20 cellular contexts compared by ENCODE assay signal in the genomic region with DNA sequence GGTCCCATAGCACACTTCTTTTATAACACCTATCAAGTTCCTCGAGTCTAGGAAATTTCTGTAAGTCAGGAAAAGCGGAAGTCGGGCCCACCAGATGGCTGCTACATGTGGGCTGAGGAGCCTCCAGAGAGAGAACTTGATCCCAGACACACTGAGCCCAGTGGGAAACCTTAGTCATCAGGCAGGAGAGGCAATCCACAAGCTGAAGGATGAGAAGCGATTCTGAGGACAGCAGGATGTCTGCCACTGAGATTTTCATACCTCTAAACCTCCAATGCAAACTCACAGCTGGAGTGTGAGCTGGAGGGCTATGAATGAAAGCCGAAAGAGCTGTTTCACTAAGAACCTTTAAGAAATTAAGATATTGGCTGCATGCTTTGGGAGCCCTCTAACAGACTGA. TPM values are rescaled to one million over a fixed set of nuclear protein-coding genes. Genes with fewer than 3 reads are reported as not detected.
A peak's percentile ranks its signal among the peaks of the same experiment; 100 is the strongest.
DNase-seq lines count a peak whose midpoint lies in the region; ATAC-seq and TF ChIP-seq lines count a peak whose summit lies in the region.
"Had no signal": no experiment of that assay in that cellular context is flagged by ENCODE, and none has a peak within 500 bp of the region (broad histone marks: within the 10 kb centered on the region; RNA-seq: fewer than 3 reads in every experiment).

No MANE protein-coding gene starts in this region.

- H3K4me1 ChIP-seq in H9 (ENCODE audit: insufficient read depth, low read length) (peaks cover 4% of the 10 kb centered on the region; the same call in 1 of the 2 replicates), gastrocnemius medialis (no peaks in the 10 kb centered on the region), left lung (no peaks in the 10 kb centered on the region), gastroesophageal sphincter (no peaks in the 10 kb centered on the region)
- H3K4me1 ChIP-seq: Caco-2, SJSA1 had no signal

- no peak overlapping the region for H3K14ac ChIP-seq in H9 (ENCODE audit: insufficient read depth, low read length)

- intact Hi-C loops in gastrocnemius medialis (cut with DNase I; ENCODE audit: low total_unique reads) (no loop called here), left lung (cut with DNase I) (no loop called here)

- TF ChIP-seq EP300 in gastroesophageal sphincter (IDR thresholded peaks at IDR 0.05) = no peak

- H3K9me3 ChIP-seq in H9 (ENCODE audit: control insufficient read depth, low read depth, low read length) (peaks cover 35% of the 10 kb centered on the region), gastrocnemius medialis (no peaks in the 10 kb centered on the region), left lung (no peaks in the 10 kb centered on the region), gastroesophageal sphincter (no peaks in the 10 kb centered on the region)
- H3K9me3 ChIP-seq: Caco-2, SJSA1 had no signal

- H3K36me3 ChIP-seq in gastrocnemius medialis (no peaks in the 10 kb centered on the region), left lung (no peaks in the 10 kb centered on the region), gastroesophageal sphincter (no peaks in the 10 kb centered on the region)
- H3K36me3 ChIP-seq: SJSA1 had no signal

- H3K18ac ChIP-seq in H9 (ENCODE audit: insufficient read length, low read depth, low read length) = no peak overlapping the region

- no peak overlapping the region for H3K4me3 ChIP-seq in gastrocnemius medialis
- no peak overlapping the region for H3K4me3 ChIP-seq in left lung
- H3K4me3 ChIP-seq in gastroesophageal sphincter = no peak overlapping the region
- H3K4me3 ChIP-seq: GM12878, GM23248, PC-9, SJSA1 had no signal

- H4K8ac ChIP-seq in H9 (replicated peaks; ENCODE audit: insufficient read length, low read depth, low read length) = no peak overlapping the region

- H3K9ac ChIP-seq in H9 (ENCODE audit: extremely low read depth, insufficient read length, low read length) = no peak overlapping the region
- H3K9ac ChIP-seq: GM23248 had no signal

- no peak overlapping the region for H2BK15ac ChIP-seq in H9 (ENCODE audit: low read depth, low read length)

- ATAC-seq in gastrocnemius medialis = no peak
- no peak for ATAC-seq in left lung
- ATAC-seq in gastroesophageal sphincter = no peak
- ATAC-seq: GM12878 had no signal

- H3T11ph ChIP-seq in H9 (ENCODE audit: low read length) = no peak overlapping the region

- no peaks in the 10 kb centered on the region for H3K79me1 ChIP-seq in H9 (ENCODE audit: insufficient read depth, low read depth, low read length, poor library complexity, severe bottlenecking)

- TF ChIP-seq CTCF in H9 (conservative IDR thresholded peaks at IDR 0.05) (no peak), gastrocnemius medialis (IDR thresholded peaks at IDR 0.05 in 4 of 5, conservative IDR thresholded peaks at IDR 0.05 in 1 of 5) (no peak), left lung (IDR thresholded peaks at IDR 0.05) (no peak), gastroesophageal sphincter (IDR thresholded peaks at IDR 0.05) (no peak)

- no peak overlapping the region for H3K4me3 Mint-ChIP-seq in H9
- H3K4me3 Mint-ChIP-seq: B cell; CD4-positive, CD25-positive, alpha-beta regulatory T cell; HFFc6 had no signal

- no peak overlapping the region for H3K4me2 ChIP-seq in H9 (ENCODE audit: insufficient read depth, insufficient read length, low read length)
- H3K4me2 ChIP-seq: PC-9 had no signal

- in situ Hi-C loops in gastrocnemius medialis (cut with MboI; ENCODE audit: low sequenced_read_pairs in 4 of 4) = no loop called here

- no peak overlapping the region for H3K23ac ChIP-seq in H9 (ENCODE audit: insufficient read length, low read depth, low read length)

- H3K36me3 Mint-ChIP-seq in H9 (ENCODE audit: insufficient read depth in 1 of 3, low read depth in 3 of 3) = peaks cover 0 to 10% (median 7%) of the 10 kb centered on the region in 3 experiments; a peak in 5 of 7 replicates
- H3K36me3 Mint-ChIP-seq: CD4-positive, CD25-positive, alpha-beta regulatory T cell had no signal

- H4K5ac ChIP-seq in H9 (ENCODE audit: insufficient read length, low read depth, low read length) = no peak overlapping the region

- no peak overlapping the region for H2AFZ ChIP-seq in H9 (ENCODE audit: low read length)
- H2AFZ ChIP-seq: GM23248, PC-9 had no signal

- H3K27me3 ChIP-seq in H9 (ENCODE audit: insufficient read depth, low read length) = no peaks in the 10 kb centered on the region
- H3K27me3 ChIP-seq in gastrocnemius medialis = no peaks in the 10 kb centered on the region
- no peaks in the 10 kb centered on the region for H3K27me3 ChIP-seq in left lung
- H3K27me3 ChIP-seq in gastroesophageal sphincter = no peaks in the 10 kb centered on the region
- H3K27me3 ChIP-seq: SJSA1 had no signal

- no CpG with 5 or more reads among the region's 5 CpGs for WGBS in H9 (ENCODE audit: extremely low coverage, insufficient read length, low lambda C conversion rate)
- WGBS in gastroesophageal sphincter (ENCODE audit: low coverage in 1 of 2), 2 donors = 54% methylated on average over 2 of the region's 5 CpGs; no CpG with 5 or more reads in 1 of the 2 donors

- no peak overlapping the region for H2BK120ac ChIP-seq in H9 (ENCODE audit: low read depth, low read length, poor library complexity, severe bottlenecking)

- H3K23me2 ChIP-seq in H9 (ENCODE audit: insufficient read length, low read depth, low read length, poor library complexity, severe bottlenecking) = no peaks in the 10 kb centered on the region

- H3K27ac ChIP-seq in H9 (ENCODE audit: insufficient read length, low read depth, low read length) (no peak overlapping the region), gastrocnemius medialis (no peak overlapping the region), left lung (no peak overlapping the region), gastroesophageal sphincter (no peak overlapping the region)
- H3K27ac ChIP-seq: GM23248, PC-9, SJSA1 had no signal

- no peak overlapping the region for H4K91ac ChIP-seq in H9 (ENCODE audit: insufficient read length, low read depth, low read length)

- peaks cover 9 to 10% of the 10 kb centered on the region in 2 experiments for H3K4me1 Mint-ChIP-seq in H9
- H3K4me1 Mint-ChIP-seq: B cell; CD4-positive, CD25-positive, alpha-beta regulatory T cell had no signal

- H3K27me3 Mint-ChIP-seq in H9 (ENCODE audit: low read depth) = peaks cover 9% of the 10 kb centered on the region

- no peaks in the 10 kb centered on the region for H4K20me1 ChIP-seq in H9 (ENCODE audit: control insufficient read depth, insufficient read depth, insufficient read length)

- no peak overlapping the region for H2BK12ac ChIP-seq in H9 (ENCODE audit: insufficient read length, low read depth, low read length)

- H3K9me3 Mint-ChIP-seq in H9 = peaks cover 74 to 76% of the 10 kb centered on the region in 2 experiments
- H3K9me3 Mint-ChIP-seq: HFFc6 had no signal

- no peak overlapping the region for H3K56ac ChIP-seq in H9 (ENCODE audit: insufficient read length, low read depth, low read length)

- H3K27ac Mint-ChIP-seq in H9 = peak overlapping the region in 1 of 3 experiments; percentile 71; a peak in 2 of 7 replicates
- H3K27ac Mint-ChIP-seq: B cell; CD4-positive, CD25-positive, alpha-beta regulatory T cell; HFFc6 had no signal

- no peak overlapping the region for H2BK5ac ChIP-seq in H9 (ENCODE audit: insufficient read length, low read length)

- H3K4ac ChIP-seq in H9 (ENCODE audit: low read depth, low read length) = no peak overlapping the region

- no peaks in the 10 kb centered on the region for H3K79me2 ChIP-seq in H9 (ENCODE audit: insufficient read depth, low read length)

- DNase-seq in H9 = peak; percentile 38
- DNase-seq in NCI-H2171 (lab: John Stamatoyannopoulos, UW) = peak; percentile 47
- peak; percentile 11 for DNase-seq in iPS DF 4.7 (ENCODE audit: extremely low read depth, low spot score)
- DNase-seq in GM03348 (ENCODE audit: low spot score) = no peak
- no peak for DNase-seq in gastrocnemius medialis
- DNase-seq in left lung = no peak
- DNase-seq: Caco-2; CD4-positive, CD25-positive, alpha-beta regulatory T cell; DMS79; GM23248; HFFc6; Kasumi-1; NCI-H1105 treated with DMSO at 0.1 percent for 48 hours; NCI-H187; NCI-H82; PC-9 had no signal

- H2BK20ac ChIP-seq in H9 (ENCODE audit: low read depth, low read length, poor library complexity, severe bottlenecking) = no peak overlapping the region

- no peak overlapping the region for H2AK5ac ChIP-seq in H9 (ENCODE audit: insufficient read length, low read length)

- TF ChIP-seq POLR2A in gastrocnemius medialis (IDR thresholded peaks at IDR 0.05) (no peak), gastroesophageal sphincter (IDR thresholded peaks at IDR 0.05) (no peak)

RNA-seq across cellular contexts. Expression of a gene that starts 52.6 kb away (rescaled TPM):
- 214 and 219 TPM in 2 replicates for total RNA-seq in H9 (2021)
- total RNA-seq in gastrocnemius medialis = 100 to 1,000 TPM; 143 to 238 (median 203) TPM
- 100 to 1,000 TPM; 120 to 141 TPM for total RNA-seq in left lung
- 100 to 1,000 TPM in 2 of 4 donors, 10 to 100 TPM in 2; 74.2 to 186 (median 117) TPM for total RNA-seq in gastroesophageal sphincter

Comparison
In these comparisons a context has a peak if more than half of its experiments do, and no peak if none do; other contexts are left out.
1. DNase-seq: peak in H9 (single experiment), NCI-H2171 (single experiment) and iPS DF 4.7 (single experiment); none in GM03348 (single experiment), gastrocnemius medialis (0 of 2) and left lung (0 of 2).